Comparison of ENCODE assay signal across 17 cellular contexts in the genomic region with DNA sequence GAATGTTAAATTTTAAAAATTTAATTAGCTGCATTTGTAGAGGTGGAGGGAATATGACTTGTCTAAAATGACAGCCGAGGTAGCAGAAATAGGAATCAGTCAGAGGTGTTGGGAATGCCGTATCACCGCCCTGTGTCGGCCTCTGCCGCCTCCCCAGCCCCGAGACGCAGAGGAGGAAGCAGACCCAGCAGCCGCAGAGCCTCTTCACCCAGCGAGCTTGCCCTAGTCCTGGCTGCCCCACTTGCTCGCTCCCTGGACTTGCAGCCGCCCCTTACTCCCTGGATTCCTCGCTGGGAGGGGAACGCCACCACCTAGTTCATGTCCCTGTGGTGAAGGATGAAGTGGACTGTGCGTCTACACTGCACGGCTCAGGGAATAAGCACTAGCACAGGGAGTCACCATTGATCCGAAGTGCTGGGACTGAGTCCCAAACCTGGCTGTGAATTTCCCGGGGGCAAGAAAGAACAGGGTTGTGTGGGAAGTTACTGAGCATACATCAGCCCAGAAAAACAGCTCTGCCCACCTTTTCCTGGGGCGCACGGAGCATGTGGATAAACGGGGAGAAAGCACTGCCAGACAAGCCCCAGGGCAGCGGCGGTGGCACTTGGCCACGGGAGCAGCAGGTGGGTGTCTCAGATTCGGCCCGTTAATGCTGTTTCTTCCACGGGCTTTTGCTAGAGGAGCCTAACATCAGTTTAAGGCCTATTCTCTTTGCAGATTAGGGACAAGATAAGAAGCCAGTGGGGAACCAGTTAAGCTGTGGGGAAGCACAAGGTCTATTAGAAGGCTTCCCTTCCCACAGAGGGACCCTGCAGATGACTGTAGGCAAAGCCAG.
DNase-seq lines count a peak whose midpoint lies in the region; ATAC-seq and TF ChIP-seq lines count a peak whose summit lies in the region.
"Had no signal": no experiment of that assay in that cellular context is flagged by ENCODE, and none has a peak within 500 bp of the region (broad histone marks: within the 10 kb centered on the region; RNA-seq: fewer than 3 reads in every experiment).

No MANE protein-coding gene starts in this region.

- no peak overlapping the region for H3K56ac ChIP-seq in IMR-90 (ENCODE audit: extremely low read depth, insufficient read depth, low read length)

- H3K4ac ChIP-seq in IMR-90 (ENCODE audit: low read depth, low read length) (no peak overlapping the region; the same call in 1 of the 2 replicates), trophoblast cell (ENCODE audit: low read depth, low read length) (no peak overlapping the region)

- H3K4me1 Mint-ChIP-seq in activated CD8-positive, alpha-beta memory T cell treated with anti-CD3 and anti-CD28 coated beads, Interleukin-2, amount 10 ng/mL, durations not matched to agents 7 days and 5 days: peaks cover 26% of the 10 kb centered on the region
- peaks cover 18% of the 10 kb centered on the region for H3K4me1 Mint-ChIP-seq in WTC11

- H3K36me3 Mint-ChIP-seq in activated CD8-positive, alpha-beta memory T cell treated with anti-CD3 and anti-CD28 coated beads, Interleukin-2, amount 10 ng/mL, durations not matched to agents 7 days and 5 days: peaks cover 5% of the 10 kb centered on the region
- H3K36me3 Mint-ChIP-seq in WTC11: no peaks in the 10 kb centered on the region

- peaks cover 17% of the 10 kb centered on the region for H4K20me1 ChIP-seq in IMR-90 (ENCODE audit: insufficient read depth, low read length)

- H3K9me1 ChIP-seq in IMR-90 (ENCODE audit: insufficient read depth, low read length): peaks cover 12% of the 10 kb centered on the region

- H4K8ac ChIP-seq in IMR-90 (ENCODE audit: low read depth in 2 of 2, low read length in 2 of 2) (no peak overlapping the region), trophoblast cell (ENCODE audit: low read depth, low read length) (no peak overlapping the region)

- H3K18ac ChIP-seq in IMR-90 (ENCODE audit: low read depth, low read length): no peak overlapping the region
- peak overlapping the region; percentile 4 for H3K18ac ChIP-seq in trophoblast cell (ENCODE audit: low read length)

- no peak overlapping the region for H3K9ac ChIP-seq in IMR-90 (ENCODE audit: low read depth, low read length)
- H3K9ac ChIP-seq in trophoblast cell (ENCODE audit: low read length): no peak overlapping the region

- H3K23ac ChIP-seq in IMR-90 (ENCODE audit: low read depth, low read length) (no peak overlapping the region), trophoblast cell (ENCODE audit: low read length) (no peak overlapping the region)

- H2AFZ ChIP-seq in IMR-90 (replicated peaks; ENCODE audit: low read length, poor library complexity) (no peak overlapping the region), trophoblast cell (ENCODE audit: insufficient read depth, low read length, poor library complexity) (no peak overlapping the region)

- H2AK9ac ChIP-seq in IMR-90 (replicated peaks; ENCODE audit: low read depth, low read length, poor library complexity): no peak overlapping the region

- peaks cover 21 to 60% of the 10 kb centered on the region in 2 experiments for H3K79me1 ChIP-seq in IMR-90 (ENCODE audit: low read depth in 1 of 2, low read length in 2 of 2)
- peaks cover 4% of the 10 kb centered on the region for H3K79me1 ChIP-seq in trophoblast cell (ENCODE audit: low read length)

- no peak overlapping the region for H2BK12ac ChIP-seq in trophoblast cell (ENCODE audit: low read length)

- in situ Hi-C loops in IMR-90 (cut with MboI; ENCODE audit: low sequenced_read_pairs): no loop called here

- no peaks in the 10 kb centered on the region for H3K79me2 ChIP-seq in trophoblast cell (ENCODE audit: control insufficient read depth, insufficient read depth, low read length, poor library complexity)

- no peaks in the 10 kb centered on the region for H3K9me3 Mint-ChIP-seq in activated CD8-positive, alpha-beta memory T cell treated with anti-CD3 and anti-CD28 coated beads, Interleukin-2, amount 10 ng/mL, durations not matched to agents 7 days and 5 days (ENCODE audit: low read depth)
- H3K9me3 Mint-ChIP-seq in WTC11: no peaks in the 10 kb centered on the region

- H2AK5ac ChIP-seq in IMR-90 (ENCODE audit: low read depth, low read length) (peak overlapping the region; percentile 56), trophoblast cell (ENCODE audit: low read length) (no peak overlapping the region)

- H3K4me3 ChIP-seq in IMR-90 (ENCODE audit: insufficient read depth, low read depth, low read length) (no peak overlapping the region), trophoblast cell (ENCODE audit: low read depth, low read length) (no peak overlapping the region), ovary (no peak overlapping the region)
- H3K4me3 ChIP-seq: uterus had no signal

- no peak for TF ChIP-seq POLR2A in IMR-90 (IDR thresholded peaks at IDR 0.05; ENCODE audit: low read depth, low read length)
- no peak for TF ChIP-seq POLR2A in ovary (IDR thresholded peaks at IDR 0.05)

- H3K9me3 ChIP-seq in IMR-90 (ENCODE audit: control insufficient read depth, insufficient read depth, low read length) (no peaks in the 10 kb centered on the region), trophoblast cell (ENCODE audit: insufficient read depth, low read depth, low read length) (peaks cover 2% of the 10 kb centered on the region), ovary (no peaks in the 10 kb centered on the region)
- H3K9me3 ChIP-seq: uterus had no signal

- H3K4me1 ChIP-seq in IMR-90 (ENCODE audit: control insufficient read depth, insufficient read depth, low read length) (peaks cover 5% of the 10 kb centered on the region; the same call in 1 of the 2 replicates), trophoblast cell (ENCODE audit: control insufficient read depth in 1 of 2, insufficient read depth in 2 of 2, low read length in 2 of 2) (peaks cover 14 to 16% of the 10 kb centered on the region in 2 experiments), ovary (ENCODE audit: insufficient read depth) (no peaks in the 10 kb centered on the region)
- H3K4me1 ChIP-seq: uterus had no signal

- WGBS in IMR-90 (ENCODE audit: extremely low coverage in 2 of 2, insufficient read length in 1 of 2), 2 experiments: 98% methylated on average over 8 of the region's 26 CpGs; no CpG with 5 or more reads in 1 of the 2 experiments
- WGBS in trophoblast cell (ENCODE audit: extremely low coverage, insufficient coverage, insufficient read length): no CpG with 5 or more reads among the region's 26 CpGs
- WGBS in ovary, 3 donors: 77 to 86% (median 82%) methylated on average over 26 of the region's 26 CpGs

- H3K27me3 ChIP-seq in IMR-90 (ENCODE audit: control insufficient read depth, insufficient read depth, low read length): no peaks in the 10 kb centered on the region
- no peaks in the 10 kb centered on the region for H3K27me3 ChIP-seq in trophoblast cell (ENCODE audit: insufficient read depth, low read length)
- H3K27me3 ChIP-seq in ovary: no peaks in the 10 kb centered on the region
- H3K27me3 ChIP-seq: uterus had no signal

- POLR2A ChIA-PET in IMR-90 (lab: Charles Lee; ENCODE audit: unreplicated experiment) (no interaction called here), WTC11 (lab: Charles Lee) (no interaction called here)

- no peak for TF ChIP-seq RAD21 in IMR-90 (IDR thresholded peaks at IDR 0.05; ENCODE audit: low read length)

- H2BK5ac ChIP-seq in IMR-90 (ENCODE audit: low read depth, low read length, poor library complexity, severe bottlenecking): no peak overlapping the region
- H2BK5ac ChIP-seq in trophoblast cell (ENCODE audit: low read depth, low read length, poor library complexity): no peak overlapping the region

- no peak overlapping the region for H2BK20ac ChIP-seq in IMR-90 (ENCODE audit: low read depth, low read length)

- H2BK15ac ChIP-seq in IMR-90 (ENCODE audit: low read depth, low read length): no peak overlapping the region

- dilution Hi-C loops in IMR-90 (cut with HindIII; ENCODE audit: low sequenced_read_pairs, unreplicated experiment): no loop called here

- no peak overlapping the region for H3K4me3 Mint-ChIP-seq in activated CD8-positive, alpha-beta memory T cell treated with anti-CD3 and anti-CD28 coated beads, Interleukin-2, amount 10 ng/mL, durations not matched to agents 7 days and 5 days
- H3K4me3 Mint-ChIP-seq in WTC11: no peak overlapping the region

- H3K27me3 Mint-ChIP-seq in activated CD8-positive, alpha-beta memory T cell treated with anti-CD3 and anti-CD28 coated beads, Interleukin-2, amount 10 ng/mL, durations not matched to agents 7 days and 5 days: no peaks in the 10 kb centered on the region
- H3K27me3 Mint-ChIP-seq in WTC11 (ENCODE audit: low read depth): no peaks in the 10 kb centered on the region

- intact Hi-C loops in IMR-90 (cut with micrococcal nuclease) (no loop called here), ovary (cut with DNase I) (no loop called here)

- CTCF ChIA-PET in activated CD8-positive, alpha-beta memory T cell treated with anti-CD3 and anti-CD28 coated beads, Interleukin-2, amount 10 ng/mL, durations not matched to agents 7 days and 5 days (lab: Charles Lee): interaction anchor here (0.7 to 1.7 kb wide), 6 partner anchors 10 to 162 kb away, joined by 3 to 6 read pairs (median 4); no protein-coding TSS in a partner anchor
- CTCF ChIA-PET in IMR-90 (lab: Yijun Ruan, JAX): no interaction called here
- CTCF ChIA-PET in WTC11 (lab: Charles Lee): no interaction called here

- H3K36me3 ChIP-seq in IMR-90 (ENCODE audit: control insufficient read depth, insufficient read depth, low read length) (peaks cover 3% of the 10 kb centered on the region), trophoblast cell (ENCODE audit: control insufficient read depth in 1 of 2, insufficient read depth in 2 of 2, low read length in 2 of 2) (peaks cover 0 to 2% of the 10 kb centered on the region in 2 experiments), ovary (no peaks in the 10 kb centered on the region)
- H3K36me3 ChIP-seq: uterus had no signal

- H4K12ac ChIP-seq in trophoblast cell (ENCODE audit: low read depth, low read length): no peak overlapping the region

- H3K27ac ChIP-seq in IMR-90 (ENCODE audit: insufficient read depth, low read length): no peak overlapping the region
- no peak overlapping the region for H3K27ac ChIP-seq in trophoblast cell (ENCODE audit: low read depth, low read length)
- H3K27ac ChIP-seq in ovary: no peak overlapping the region
- H3K27ac ChIP-seq: uterus had no signal

- TF ChIP-seq CTCF in IMR-90 (conservative IDR thresholded peaks at IDR 0.05; ENCODE audit: low read depth, low read length) (no peak), WTC11 (IDR thresholded peaks at IDR 0.05) (no peak), ovary (IDR thresholded peaks at IDR 0.05) (no peak), GM10266 (IDR thresholded peaks at IDR 0.05; ENCODE audit: control insufficient read depth, insufficient read depth, low read depth, missing control alignments) (no peak)

- ATAC-seq in activated CD8-positive, alpha-beta memory T cell treated with anti-CD3 and anti-CD28 coated beads, Interleukin-2, amount 10 ng/mL, durations not matched to agents 7 days and 5 days: peak; percentile 47
- ATAC-seq in IMR-90 (ENCODE audit: low read depth) (no peak), WTC11 (0 out of 2 replicates have a peak, but pooled peaks have one; percentile 20)

- H4K91ac ChIP-seq in IMR-90 (ENCODE audit: insufficient read depth, low read depth, low read length): no peak overlapping the region
- no peak overlapping the region for H4K91ac ChIP-seq in trophoblast cell (ENCODE audit: low read depth, low read length)

- H3K4me2 ChIP-seq in IMR-90 (ENCODE audit: low read depth, low read length) (no peak overlapping the region), trophoblast cell (ENCODE audit: low read length) (no peak overlapping the region)

- TF ChIP-seq EP300 in ovary (IDR thresholded peaks at IDR 0.05): no peak

- H2BK120ac ChIP-seq in IMR-90 (ENCODE audit: low read depth, low read length) (no peak overlapping the region), trophoblast cell (ENCODE audit: insufficient read depth, low read length, poor library complexity) (no peak overlapping the region)

- no peak for DNase-seq in activated CD8-positive, alpha-beta memory T cell treated with anti-CD3 and anti-CD28 coated beads, Interleukin-2, amount 10 ng/mL, durations not matched to agents 7 days and 5 days
- DNase-seq in activated CD8-positive, alpha-beta memory T cell treated with anti-CD3 and anti-CD28 coated beads for 24 hours: no peak
- DNase-seq in IMR-90 (no peak), WTC11 (ENCODE audit: low spot score) (no peak), trophoblast cell (no peak), ovary (no peak), RPMI8226 (no peak), GM10266 (ENCODE audit: extremely low spot score) (no peak)
- DNase-seq: activated CD4-positive, alpha-beta T cell treated with anti-CD3 and anti-CD28 coated beads, Interleukin-2, amount 50 U/mL, for 1 hour; activated naive CD4-positive, alpha-beta T cell treated with Interleukin-2 at 50 U/mL for 16 hours; AML-193; glutamatergic neuron; kidney glomerular epithelial cell; NCI-H2081 treated with DMSO at 0.1 percent for 48 hours; NK-92 treated with Interleukin-12 subunit alpha and Interleukin-12 subunit beta, amount 100 ng/mL, for 24 hours; stimulated activated CD4-positive, alpha-beta T cell treated with anti-CD3 and anti-CD28 coated beads, Interleukin-2, amount 100 ng/mL, for 24 hours; uterus had no signal

- H3K14ac ChIP-seq in IMR-90 (replicated peaks; ENCODE audit: low read depth, low read length): no peak overlapping the region
- H3K14ac ChIP-seq in trophoblast cell (ENCODE audit: low read length): no peak overlapping the region

- no peak overlapping the region for H3K27ac Mint-ChIP-seq in activated CD8-positive, alpha-beta memory T cell treated with anti-CD3 and anti-CD28 coated beads, Interleukin-2, amount 10 ng/mL, durations not matched to agents 7 days and 5 days
- no peak overlapping the region; the same call in 1 of the 2 replicates for H3K27ac Mint-ChIP-seq in WTC11

- no peak overlapping the region for H4K5ac ChIP-seq in IMR-90 (ENCODE audit: low read depth, low read length)

- no TSS peak for BruUV-seq in IMR-90 (replicated peaks; lab: Mats Ljungman, UMichigan)
